In the genomic region with DNA sequence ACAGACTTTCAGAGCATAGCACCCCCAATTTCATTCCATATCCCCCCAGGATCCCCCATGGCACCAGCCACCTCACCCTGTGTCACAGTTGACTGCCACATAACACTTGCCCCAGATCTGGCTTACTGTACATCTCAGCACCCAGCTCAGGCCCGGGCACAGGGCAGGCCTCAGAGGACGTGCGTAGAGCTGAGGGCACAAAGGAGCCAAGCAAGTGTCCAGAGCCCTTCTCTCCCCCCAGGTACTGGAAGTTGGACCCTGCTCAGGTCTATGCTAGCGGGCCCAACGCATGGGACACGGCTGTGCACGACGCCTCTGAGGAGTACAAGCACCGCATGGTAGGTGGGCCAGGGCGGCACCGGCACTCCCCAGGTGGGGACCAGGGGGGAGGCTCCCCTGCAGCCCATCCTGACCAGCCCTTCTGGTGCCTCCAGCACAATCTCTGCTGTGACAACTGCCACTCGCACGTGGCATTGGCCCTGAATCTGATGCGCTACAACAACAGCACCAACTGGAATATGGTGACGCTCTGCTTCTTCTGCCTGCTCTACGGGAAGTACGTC, we compare ENCODE assay signal across 20 cellular contexts. TPM values are rescaled to one million over a fixed set of nuclear protein-coding genes. Genes with fewer than 3 reads are reported as not detected.
DNase-seq lines count a peak whose midpoint lies in the region; FAIRE-seq and TF ChIP-seq lines count a peak whose summit lies in the region.
"Had no signal": no experiment of that assay in that cellular context is flagged by ENCODE, and none has a peak within 500 bp of the region (broad histone marks: within the 10 kb centered on the region; RNA-seq: fewer than 3 reads in every experiment).

No MANE protein-coding gene starts in this region.

- no peaks in the 10 kb centered on the region for H3K9me3 ChIP-seq in osteoblast (ENCODE audit: low read depth, low read length)
- H3K9me3 ChIP-seq: BE2C, HAP-1 had no signal

- TF ChIP-seq CTCF in osteoblast (IDR thresholded peaks at IDR 0.05; ENCODE audit: extremely low read depth, low read depth, low read length): no peak

- peaks cover 46% of the 10 kb centered on the region for H3K36me3 ChIP-seq in osteoblast (ENCODE audit: insufficient read depth, low read length)

- H4K20me1 ChIP-seq in osteoblast (ENCODE audit: insufficient read depth, low read length): peaks cover 25% of the 10 kb centered on the region

- H3K27me3 Mint-ChIP-seq in activated naive CD4-positive, alpha-beta T cell treated with anti-CD3 and anti-CD28 coated beads, Interleukin-2, amount 50 U/mL, for 24 hours: no peaks in the 10 kb centered on the region
- H3K27me3 Mint-ChIP-seq in activated T-helper 1 cell treated with anti-CD3 and anti-CD28 coated beads, Interleukin-12 subunit alpha, Interleukin-12 subunit beta, Interleukin-2, Interleukin-4 antibody, amounts not matched to agents 30 ng/mL and 10 ng/mL and 1 ng/mL, durations not matched to agents 14 hours and 24 hours and 36 hours (ENCODE audit: insufficient read depth): no peaks in the 10 kb centered on the region
- H3K27me3 Mint-ChIP-seq: CD4-positive, alpha-beta T cell had no signal

- FAIRE-seq in frontal cortex (lab: Jason Lieb, UNC): no peak

- peaks cover 28% of the 10 kb centered on the region for H3K79me2 ChIP-seq in osteoblast (ENCODE audit: insufficient read depth, low read length)

- H3K27ac Mint-ChIP-seq in activated naive CD4-positive, alpha-beta T cell treated with anti-CD3 and anti-CD28 coated beads, Interleukin-2, amount 50 U/mL, for 24 hours: peak overlapping the region; percentile 46
- H3K27ac Mint-ChIP-seq in activated T-helper 1 cell treated with anti-CD3 and anti-CD28 coated beads, Interleukin-12 subunit alpha, Interleukin-12 subunit beta, Interleukin-2, Interleukin-4 antibody, amounts not matched to agents 30 ng/mL and 10 ng/mL and 1 ng/mL, durations not matched to agents 14 hours and 24 hours and 36 hours: peak overlapping the region; percentile 20
- H3K27ac Mint-ChIP-seq: CD4-positive, alpha-beta T cell had no signal

- H3K4me1 ChIP-seq in osteoblast (ENCODE audit: insufficient read depth, low read length): no peaks in the 10 kb centered on the region
- H3K4me1 ChIP-seq: BE2C, HAP-1 had no signal

- H3K4me2 ChIP-seq in osteoblast (ENCODE audit: insufficient read depth, low read length): no peak overlapping the region

- H3K4me3 Mint-ChIP-seq in activated naive CD4-positive, alpha-beta T cell treated with anti-CD3 and anti-CD28 coated beads, Interleukin-2, amount 50 U/mL, for 24 hours: no peak overlapping the region
- H3K4me3 Mint-ChIP-seq in activated T-helper 1 cell treated with anti-CD3 and anti-CD28 coated beads, Interleukin-12 subunit alpha, Interleukin-12 subunit beta, Interleukin-2, Interleukin-4 antibody, amounts not matched to agents 30 ng/mL and 10 ng/mL and 1 ng/mL, durations not matched to agents 14 hours and 24 hours and 36 hours: no peak overlapping the region
- H3K4me3 Mint-ChIP-seq: CD4-positive, alpha-beta T cell had no signal

- no peak overlapping the region for H3K27ac ChIP-seq in osteoblast (ENCODE audit: low read depth, low read length)

- intact Hi-C loops in activated T-helper 1 cell treated with anti-CD3 and anti-CD28 coated beads, Interleukin-12 subunit alpha, Interleukin-12 subunit beta, Interleukin-2, Interleukin-4 antibody, amounts not matched to agents 30 ng/mL and 10 ng/mL and 1 ng/mL, durations not matched to agents 14 hours and 24 hours and 36 hours (cut with micrococcal nuclease): no loop called here

- no peak for DNase-seq in activated naive CD4-positive, alpha-beta T cell treated with anti-CD3 and anti-CD28 coated beads, Interleukin-2, amount 50 U/mL, for 16 hours
- DNase-seq in activated T-helper 1 cell treated with anti-CD3 and anti-CD28 coated beads, Interleukin-12 subunit alpha, Interleukin-12 subunit beta, Interleukin-2, Interleukin-4 antibody, amounts not matched to agents 30 ng/mL and 10 ng/mL and 1 ng/mL, durations not matched to agents 14 hours and 24 hours and 36 hours (ENCODE audit: low spot score): no peak
- DNase-seq in osteoblast (ENCODE audit: insufficient read length, low spot score, missing footprints) (peak; percentile 47), frontal cortex (ENCODE audit: low spot score in 2 of 2) (no peak), COLO668 (lab: John Stamatoyannopoulos, UW; ENCODE audit: unreplicated experiment) (no peak)
- DNase-seq: 8988T; BE2C; Calu3; CD4-positive, alpha-beta T cell; DMS53; IMR-90; NCI-H1105; NCI-H1694; NCI-H510A treated with DMSO at 0.1 percent for 48 hours; NCI-H82; PC-3 had no signal

- peaks cover 34% of the 10 kb centered on the region for H3K4me1 Mint-ChIP-seq in activated naive CD4-positive, alpha-beta T cell treated with anti-CD3 and anti-CD28 coated beads, Interleukin-2, amount 50 U/mL, for 24 hours
- peaks cover 17% of the 10 kb centered on the region for H3K4me1 Mint-ChIP-seq in activated T-helper 1 cell treated with anti-CD3 and anti-CD28 coated beads, Interleukin-12 subunit alpha, Interleukin-12 subunit beta, Interleukin-2, Interleukin-4 antibody, amounts not matched to agents 30 ng/mL and 10 ng/mL and 1 ng/mL, durations not matched to agents 14 hours and 24 hours and 36 hours (ENCODE audit: low read depth)

- no peaks in the 10 kb centered on the region for H3K27me3 ChIP-seq in osteoblast (ENCODE audit: insufficient read depth, low read length)
- H3K27me3 ChIP-seq: BE2C had no signal

- no peak overlapping the region for H2AFZ ChIP-seq in osteoblast (ENCODE audit: low read length)

- H3K4me3 ChIP-seq in osteoblast (ENCODE audit: insufficient read depth, low read length): no peak overlapping the region
- H3K4me3 ChIP-seq: HAP-1 had no signal

- H3K9me3 Mint-ChIP-seq in activated naive CD4-positive, alpha-beta T cell treated with anti-CD3 and anti-CD28 coated beads, Interleukin-2, amount 50 U/mL, for 24 hours: no peaks in the 10 kb centered on the region
- H3K9me3 Mint-ChIP-seq in activated T-helper 1 cell treated with anti-CD3 and anti-CD28 coated beads, Interleukin-12 subunit alpha, Interleukin-12 subunit beta, Interleukin-2, Interleukin-4 antibody, amounts not matched to agents 30 ng/mL and 10 ng/mL and 1 ng/mL, durations not matched to agents 14 hours and 24 hours and 36 hours: no peaks in the 10 kb centered on the region
- H3K9me3 Mint-ChIP-seq: CD4-positive, alpha-beta T cell had no signal

- H3K36me3 Mint-ChIP-seq in activated naive CD4-positive, alpha-beta T cell treated with anti-CD3 and anti-CD28 coated beads, Interleukin-2, amount 50 U/mL, for 24 hours: peaks cover 1% of the 10 kb centered on the region
- H3K36me3 Mint-ChIP-seq in activated T-helper 1 cell treated with anti-CD3 and anti-CD28 coated beads, Interleukin-12 subunit alpha, Interleukin-12 subunit beta, Interleukin-2, Interleukin-4 antibody, amounts not matched to agents 30 ng/mL and 10 ng/mL and 1 ng/mL, durations not matched to agents 14 hours and 24 hours and 36 hours (ENCODE audit: low read depth): peaks cover 32% of the 10 kb centered on the region

RNA-seq across cellular contexts. Expression of gene SYTL1, which starts 8.0 kb away (rescaled TPM):
- 24.4 and 26.3 TPM in 2 replicates for total RNA-seq in activated T-helper 1 cell treated with anti-CD3 and anti-CD28 coated beads, Interleukin-12 subunit alpha, Interleukin-12 subunit beta, Interleukin-2, Interleukin-4 antibody, amounts not matched to agents 30 ng/mL and 10 ng/mL and 1 ng/mL, durations not matched to agents 14 hours and 24 hours and 36 hours
- total RNA-seq in osteoblast (under 0.01 TPM in 1 of 2 replicates, not detected in the other), frontal cortex (not detected)

RNA-seq across cellular contexts. Expression of gene TMEM222, which starts 11.8 kb away (rescaled TPM):
- total RNA-seq in activated T-helper 1 cell treated with anti-CD3 and anti-CD28 coated beads, Interleukin-12 subunit alpha, Interleukin-12 subunit beta, Interleukin-2, Interleukin-4 antibody, amounts not matched to agents 30 ng/mL and 10 ng/mL and 1 ng/mL, durations not matched to agents 14 hours and 24 hours and 36 hours: 44.3 and 47.4 TPM in 2 replicates
- total RNA-seq in osteoblast (23.9 and 30.4 TPM in 2 replicates), frontal cortex (19.6 TPM)

RNA-seq across cellular contexts. Expression of gene MAP3K6, which starts 33.0 kb away (rescaled TPM):
- 11.2 and 13.7 TPM in 2 replicates for total RNA-seq in activated T-helper 1 cell treated with anti-CD3 and anti-CD28 coated beads, Interleukin-12 subunit alpha, Interleukin-12 subunit beta, Interleukin-2, Interleukin-4 antibody, amounts not matched to agents 30 ng/mL and 10 ng/mL and 1 ng/mL, durations not matched to agents 14 hours and 24 hours and 36 hours
- 25.7 and 29.8 TPM in 2 replicates for total RNA-seq in osteoblast
- total RNA-seq in frontal cortex: 0.82 TPM

RNA-seq across cellular contexts. Expression of gene FCN3, which starts 40.8 kb away (rescaled TPM):
- not detected in 2 replicates for total RNA-seq in activated T-helper 1 cell treated with anti-CD3 and anti-CD28 coated beads, Interleukin-12 subunit alpha, Interleukin-12 subunit beta, Interleukin-2, Interleukin-4 antibody, amounts not matched to agents 30 ng/mL and 10 ng/mL and 1 ng/mL, durations not matched to agents 14 hours and 24 hours and 36 hours
- total RNA-seq in osteoblast (not detected in 2 replicates), frontal cortex (not detected)
- total RNA-seq: Calu3; CD4-positive, alpha-beta T cell; HT-29; IMR-90; LHCN-M2; PC-3 had no signal

RNA-seq across cellular contexts. Expression of gene CD164L2, which starts 49.3 kb away (rescaled TPM):
- not detected in 2 replicates for total RNA-seq in activated T-helper 1 cell treated with anti-CD3 and anti-CD28 coated beads, Interleukin-12 subunit alpha, Interleukin-12 subunit beta, Interleukin-2, Interleukin-4 antibody, amounts not matched to agents 30 ng/mL and 10 ng/mL and 1 ng/mL, durations not matched to agents 14 hours and 24 hours and 36 hours
- total RNA-seq in osteoblast (not detected in 2 replicates), frontal cortex (not detected)
- total RNA-seq: Calu3; CD4-positive, alpha-beta T cell; HT-29; IMR-90; LHCN-M2 had no signal

Comparison
In these comparisons a context has a peak if more than half of its experiments do, and no peak if none do; other contexts are left out.
1. RNA of gene SYTL1, which starts 8.0 kb away (total RNA-seq): 24.4 to 26.3 TPM in activated T-helper 1 cell treated with anti-CD3 and anti-CD28 coated beads, Interleukin-12 subunit alpha, Interleukin-12 subunit beta, Interleukin-2, Interleukin-4 antibody, amounts not matched to agents 30 ng/mL and 10 ng/mL and 1 ng/mL, durations not matched to agents 14 hours and 24 hours and 36 hours; under 0.01 TPM in osteoblast and not detected in frontal cortex (single experiment); every median in the first group is over 10 times any median in the second.